ENCODE assay signal across 16 cellular contexts in genomic region chr13:40103864-40104263, GRCh38.
A peak's percentile ranks its signal among the peaks of the same experiment; 100 is the strongest.
DNase-seq lines count a peak whose midpoint lies in the region; ATAC-seq, FAIRE-seq and TF ChIP-seq lines count a peak whose summit lies in the region.
"Had no signal": no experiment of that assay in that cellular context is flagged by ENCODE, and none has a peak within 500 bp of the region (broad histone marks: within the 10 kb centered on the region; RNA-seq: fewer than 3 reads in every experiment).

No MANE protein-coding gene starts in this region.

- peaks cover 40% of the 10 kb centered on the region for H3K4me1 Mint-ChIP-seq in activated naive CD4-positive, alpha-beta T cell treated with anti-CD3 and anti-CD28 coated beads for 36 hours (ENCODE audit: low read depth)
- H3K4me1 Mint-ChIP-seq in activated naive CD4-positive, alpha-beta T cell treated with anti-CD3 and anti-CD28 coated beads, Interleukin-2, amount 10 ng/mL, durations not matched to agents 7 days and 5 days, result peaks cover 23% of the 10 kb centered on the region
- peaks cover 40% of the 10 kb centered on the region for H3K4me1 Mint-ChIP-seq in stimulated activated effector memory CD8-positive, alpha-beta T cell treated with anti-CD3 and anti-CD28 coated beads, Interleukin-12 subunit alpha, Interleukin-12 subunit beta, amount 100 ng/mL, for 72 hours

- H3K4me3 Mint-ChIP-seq in activated naive CD4-positive, alpha-beta T cell treated with anti-CD3 and anti-CD28 coated beads for 36 hours, result no peak overlapping the region
- H3K4me3 Mint-ChIP-seq in activated naive CD4-positive, alpha-beta T cell treated with anti-CD3 and anti-CD28 coated beads, Interleukin-2, amount 10 ng/mL, durations not matched to agents 7 days and 5 days, result no peak overlapping the region
- H3K4me3 Mint-ChIP-seq in stimulated activated effector memory CD8-positive, alpha-beta T cell treated with anti-CD3 and anti-CD28 coated beads, Interleukin-12 subunit alpha, Interleukin-12 subunit beta, amount 100 ng/mL, for 72 hours, result no peak overlapping the region
- H3K4me3 Mint-ChIP-seq: B cell; CD4-positive, alpha-beta T cell had no signal

- BruUV-seq in PC-3 (replicated peaks; lab: Mats Ljungman, UMichigan), result no TSS peak

- no peaks in the 10 kb centered on the region for H4K20me1 ChIP-seq in PC-3 (ENCODE audit: low read length)

- no peak for FAIRE-seq in bronchial epithelial cell (lab: Jason Lieb, UNC)
- FAIRE-seq: H54 had no signal

- H3K27me3 Mint-ChIP-seq in activated naive CD4-positive, alpha-beta T cell treated with anti-CD3 and anti-CD28 coated beads for 36 hours (ENCODE audit: low read depth), result no peaks in the 10 kb centered on the region
- no peaks in the 10 kb centered on the region for H3K27me3 Mint-ChIP-seq in activated naive CD4-positive, alpha-beta T cell treated with anti-CD3 and anti-CD28 coated beads, Interleukin-2, amount 10 ng/mL, durations not matched to agents 7 days and 5 days
- H3K27me3 Mint-ChIP-seq: B cell; CD4-positive, alpha-beta T cell had no signal

- POLR2A ChIA-PET in PC-3 (lab: Charles Lee; ENCODE audit: unreplicated experiment), result no interaction called here

- H3K4me3 ChIP-seq in PC-3 (ENCODE audit: low read length), result no peak overlapping the region
- no peak overlapping the region for H3K4me3 ChIP-seq in bronchial epithelial cell (ENCODE audit: low read depth, low read length)
- H3K4me3 ChIP-seq: MG63 had no signal

- ATAC-seq in PC-3, result 0 out of 2 replicates have a peak, but pooled peaks have one; percentile 20
- ATAC-seq in stimulated activated effector memory CD8-positive, alpha-beta T cell treated with anti-CD3 and anti-CD28 coated beads, Interleukin-12 subunit alpha, Interleukin-12 subunit beta, amount 100 ng/mL, for 72 hours, result no peak
- no peak for ATAC-seq in HG03135 (IDR thresholded peaks at IDR 0.05; ENCODE audit: unreplicated experiment)
- ATAC-seq: Panc1 had no signal

- peaks cover 9% of the 10 kb centered on the region for H3K9me3 Mint-ChIP-seq in activated naive CD4-positive, alpha-beta T cell treated with anti-CD3 and anti-CD28 coated beads for 36 hours
- peaks cover 13% of the 10 kb centered on the region for H3K9me3 Mint-ChIP-seq in activated naive CD4-positive, alpha-beta T cell treated with anti-CD3 and anti-CD28 coated beads, Interleukin-2, amount 10 ng/mL, durations not matched to agents 7 days and 5 days
- peaks cover 6% of the 10 kb centered on the region for H3K9me3 Mint-ChIP-seq in stimulated activated effector memory CD8-positive, alpha-beta T cell treated with anti-CD3 and anti-CD28 coated beads, Interleukin-12 subunit alpha, Interleukin-12 subunit beta, amount 100 ng/mL, for 72 hours
- H3K9me3 Mint-ChIP-seq: CD4-positive, alpha-beta T cell had no signal

- no peaks in the 10 kb centered on the region for H3K9me2 ChIP-seq in PC-3 (replicated peaks; ENCODE audit: low read length)

- H3K27me3 ChIP-seq in PC-3 (ENCODE audit: low read length) (no peaks in the 10 kb centered on the region), bronchial epithelial cell (ENCODE audit: control insufficient read depth, insufficient read depth, low read length) (no peaks in the 10 kb centered on the region)
- H3K27me3 ChIP-seq: MG63 had no signal

- H3K4me1 ChIP-seq in PC-3 (ENCODE audit: insufficient read depth, low read length), result peaks cover 26% of the 10 kb centered on the region

- H3K27ac ChIP-seq in PC-3 (ENCODE audit: low read length), result peak overlapping the region; percentile 90

- peaks cover 2% of the 10 kb centered on the region for H3K36me3 Mint-ChIP-seq in activated naive CD4-positive, alpha-beta T cell treated with anti-CD3 and anti-CD28 coated beads for 36 hours (ENCODE audit: low read depth)
- peaks cover 5% of the 10 kb centered on the region for H3K36me3 Mint-ChIP-seq in activated naive CD4-positive, alpha-beta T cell treated with anti-CD3 and anti-CD28 coated beads, Interleukin-2, amount 10 ng/mL, durations not matched to agents 7 days and 5 days
- peaks cover 7% of the 10 kb centered on the region for H3K36me3 Mint-ChIP-seq in stimulated activated effector memory CD8-positive, alpha-beta T cell treated with anti-CD3 and anti-CD28 coated beads, Interleukin-12 subunit alpha, Interleukin-12 subunit beta, amount 100 ng/mL, for 72 hours

- H3K9me3 ChIP-seq in PC-3 (ENCODE audit: low read length), result no peaks in the 10 kb centered on the region

- DNase-seq in activated naive CD4-positive, alpha-beta T cell treated with anti-CD3 and anti-CD28 coated beads for 36 hours, result no peak
- DNase-seq in activated naive CD4-positive, alpha-beta T cell treated with anti-CD3 and anti-CD28 coated beads, Interleukin-2, amount 10 ng/mL, durations not matched to agents 7 days and 5 days, result no peak
- DNase-seq in PC-3 (peak; percentile 47), bronchial epithelial cell (ENCODE audit: low read depth) (peak; percentile 76), NCI-H2107 treated with DMSO at 0.1 percent for 48 hours (lab: John Stamatoyannopoulos, UW; ENCODE audit: unreplicated experiment) (no peak)
- DNase-seq in stimulated activated effector memory CD8-positive, alpha-beta T cell treated with anti-CD3 and anti-CD28 coated beads, Interleukin-12 subunit alpha, Interleukin-12 subunit beta, amount 100 ng/mL, for 72 hours (ENCODE audit: low spot score in 2 of 2), result no peak
- DNase-seq: CD4-positive, alpha-beta T cell; MG63; NCI-H1092; NCI-H146; NCI-H2081; NCI-H524 had no signal

- H3K9ac ChIP-seq in PC-3 (ENCODE audit: low read length), result peak overlapping the region; percentile 64; the same call in 1 of the 2 replicates

- TF ChIP-seq CTCF in PC-3 (conservative IDR thresholded peaks at IDR 0.05; ENCODE audit: low read depth, low read length) (no peak), bronchial epithelial cell (IDR thresholded peaks at IDR 0.05; ENCODE audit: insufficient read depth, low read length, severe bottlenecking) (no peak)

- peak overlapping the region; percentile 97 for H3K27ac Mint-ChIP-seq in activated naive CD4-positive, alpha-beta T cell treated with anti-CD3 and anti-CD28 coated beads for 36 hours
- H3K27ac Mint-ChIP-seq in activated naive CD4-positive, alpha-beta T cell treated with anti-CD3 and anti-CD28 coated beads, Interleukin-2, amount 10 ng/mL, durations not matched to agents 7 days and 5 days, result no peak overlapping the region
- H3K27ac Mint-ChIP-seq in stimulated activated effector memory CD8-positive, alpha-beta T cell treated with anti-CD3 and anti-CD28 coated beads, Interleukin-12 subunit alpha, Interleukin-12 subunit beta, amount 100 ng/mL, for 72 hours, result peak overlapping the region; percentile 95
- H3K27ac Mint-ChIP-seq: B cell; CD4-positive, alpha-beta T cell had no signal

- no peaks in the 10 kb centered on the region for H3K36me3 ChIP-seq in PC-3 (ENCODE audit: low read depth, low read length)
- no peaks in the 10 kb centered on the region for H3K36me3 ChIP-seq in bronchial epithelial cell (ENCODE audit: control insufficient read depth, insufficient read depth, low read length)
- H3K36me3 ChIP-seq: MG63 had no signal

- intact Hi-C loops in activated naive CD4-positive, alpha-beta T cell treated with anti-CD3 and anti-CD28 coated beads for 36 hours (cut with micrococcal nuclease), result loop anchor here (2.0 to 10.0 kb wide), 7 partner anchors 147 to 881 kb away; no protein-coding TSS in a partner anchor
- intact Hi-C loops in PC-3 (cut with micrococcal nuclease), result no loop called here

- H2AFZ ChIP-seq in PC-3 (ENCODE audit: low read length), result no peak overlapping the region

- H3K4me2 ChIP-seq in PC-3 (ENCODE audit: low read length), result peak overlapping the region; percentile 41; the same call in 1 of the 2 replicates

- H3K79me2 ChIP-seq in PC-3 (ENCODE audit: low read length), result no peaks in the 10 kb centered on the region

- CTCF ChIA-PET in activated naive CD4-positive, alpha-beta T cell treated with anti-CD3 and anti-CD28 coated beads for 36 hours (lab: Charles Lee), result no interaction called here
- CTCF ChIA-PET in activated naive CD4-positive, alpha-beta T cell treated with anti-CD3 and anti-CD28 coated beads, Interleukin-2, amount 10 ng/mL, durations not matched to agents 7 days and 5 days (lab: Charles Lee), result no interaction called here
- CTCF ChIA-PET in PC-3 (lab: Charles Lee), result no interaction called here

- H3F3A ChIP-seq in PC-3 (ENCODE audit: low read length, unreplicated experiment), result no peaks in the 10 kb centered on the region

Comparison
In these comparisons a context has a peak if more than half of its experiments do, and no peak if none do; other contexts are left out.
1. DNase-seq: peak in PC-3 (single experiment) and bronchial epithelial cell (single experiment); none in activated naive CD4-positive, alpha-beta T cell treated with anti-CD3 and anti-CD28 coated beads for 36 hours (single experiment), activated naive CD4-positive, alpha-beta T cell treated with anti-CD3 and anti-CD28 coated beads, Interleukin-2, amount 10 ng/mL, durations not matched to agents 7 days and 5 days (single experiment), stimulated activated effector memory CD8-positive, alpha-beta T cell treated with anti-CD3 and anti-CD28 coated beads, Interleukin-12 subunit alpha, Interleukin-12 subunit beta, amount 100 ng/mL, for 72 hours (0 of 2) and NCI-H2107 treated with DMSO at 0.1 percent for 48 hours (single experiment).